In the genomic region with DNA sequence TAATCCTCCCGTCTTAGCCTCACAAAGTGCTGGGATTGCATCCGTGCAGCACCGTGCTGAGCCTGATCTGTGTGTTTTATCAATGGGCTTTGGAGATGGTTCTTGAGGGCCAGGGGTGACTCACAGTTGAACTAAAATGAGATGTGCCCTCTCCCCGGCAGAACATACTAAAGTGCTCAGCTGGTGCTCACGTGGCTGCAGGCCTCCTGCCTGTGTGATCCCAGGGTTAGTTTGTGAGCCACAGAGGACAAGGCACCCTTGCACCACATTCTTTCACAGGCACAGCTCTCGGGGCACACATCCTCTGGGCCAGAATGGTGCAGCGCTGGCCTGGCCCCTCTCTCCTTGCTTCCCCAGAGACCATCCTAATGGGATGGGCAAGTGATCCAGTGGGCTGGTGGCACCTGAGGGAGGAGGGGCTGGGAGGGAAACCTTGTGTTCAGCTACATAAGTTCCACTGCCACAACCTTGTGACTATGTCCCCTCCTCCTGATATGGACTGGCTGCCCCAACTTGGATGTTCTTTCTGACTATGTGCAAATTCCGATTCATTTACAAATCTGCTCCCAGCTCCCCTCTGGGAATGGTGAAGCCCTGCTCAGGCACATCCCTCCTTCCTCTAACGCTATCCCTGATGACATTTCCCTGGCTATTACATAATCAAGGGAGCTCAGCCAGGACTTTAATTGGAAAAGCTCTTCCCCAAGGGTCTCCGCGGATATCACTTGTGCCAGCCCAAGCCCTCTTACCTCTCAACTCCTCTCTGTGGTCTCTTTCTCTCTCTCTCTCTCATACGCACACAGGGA, we compare ENCODE assay signal across 14 cellular contexts.
DNase-seq lines count a peak whose midpoint lies in the region; ATAC-seq and TF ChIP-seq lines count a peak whose summit lies in the region.
"Had no signal": no experiment of that assay in that cellular context is flagged by ENCODE, and none has a peak within 500 bp of the region (broad histone marks: within the 10 kb centered on the region; RNA-seq: fewer than 3 reads in every experiment).

No MANE protein-coding gene starts in this region.

- H3K4me1 Mint-ChIP-seq in T-helper 2 cell treated with Interferon-gamma antibody and Interleukin-4, amounts not matched to agents 5 μg/mL and 100 μg/mL, for 36 hours (ENCODE audit: low read depth) = peaks cover 95% of the 10 kb centered on the region

- no peak for DNase-seq in T-helper 2 cell treated with Interferon-gamma antibody and Interleukin-4, amounts not matched to agents 5 μg/mL and 100 μg/mL, for 36 hours (ENCODE audit: low spot score)
- DNase-seq in T-helper 2 cell (no peak), RWPE1 (ENCODE audit: low spot score) (no peak), fibroblast of mammary gland (ENCODE audit: low read depth) (peak; percentile 90), sciatic nerve (ENCODE audit: low spot score) (no peak), COR-L47 (lab: John Stamatoyannopoulos, UW) (no peak), GM10248 (ENCODE audit: extremely low spot score) (no peak)
- DNase-seq: ACHN; activated naive CD4-positive, alpha-beta T cell treated with anti-CD3 and anti-CD28 coated beads, Interleukin-2, amount 50 U/mL, for 16 hours; MM.1S; NCI-H526 treated with DMSO at 0.1 percent for 48 hours; right lobe of liver had no signal

- no peaks in the 10 kb centered on the region for H3K27me3 Mint-ChIP-seq in T-helper 2 cell treated with Interferon-gamma antibody and Interleukin-4, amounts not matched to agents 5 μg/mL and 100 μg/mL, for 36 hours (ENCODE audit: low read depth)

- POLR2A ChIA-PET in RWPE1 (lab: Yijun Ruan, JAX; ENCODE audit: low non-redundant PET) = no interaction called here
- POLR2A ChIA-PET in GM10248 (lab: Yijun Ruan, JAX) = no interaction called here

- ATAC-seq in sciatic nerve (peak; percentile 68), HG02981 (IDR thresholded peaks at IDR 0.05; ENCODE audit: unreplicated experiment) (no peak)
- ATAC-seq: right lobe of liver had no signal

- no peak for TF ChIP-seq CTCF in RWPE1 (conservative IDR thresholded peaks at IDR 0.05; ENCODE audit: low read depth)
- no peak for TF ChIP-seq CTCF in fibroblast of mammary gland (conservative IDR thresholded peaks at IDR 0.05; ENCODE audit: control insufficient read depth, insufficient read depth, low read depth, low read length)
- TF ChIP-seq CTCF in GM10248 (IDR thresholded peaks at IDR 0.05; ENCODE audit: control extremely low read depth, extremely low read depth, low read depth, missing control alignments) = no peak

- no peaks in the 10 kb centered on the region for H3K9me3 Mint-ChIP-seq in T-helper 2 cell treated with Interferon-gamma antibody and Interleukin-4, amounts not matched to agents 5 μg/mL and 100 μg/mL, for 36 hours

- H3K4me3 ChIP-seq in fibroblast of mammary gland (ENCODE audit: control insufficient read depth, low read depth, low read length) = no peak overlapping the region
- H3K4me3 ChIP-seq: right lobe of liver, tibial artery had no signal

- peak overlapping the region; percentile 37; the same call in 1 of the 2 replicates for H3K27ac ChIP-seq in RWPE1
- H3K27ac ChIP-seq: right lobe of liver, tibial artery had no signal

- intact Hi-C loops in sciatic nerve (cut with DNase I) = no loop called here

- CTCF ChIA-PET in RWPE1 (lab: Yijun Ruan, JAX) = interaction anchor here (0.8 to 1.0 kb wide), 2 partner anchors 121 to 215 kb away, joined by 5 read pairs; no protein-coding TSS in a partner anchor
- CTCF ChIA-PET in GM10248 (lab: Yijun Ruan, JAX) = interaction anchor here (0.7 to 5.1 kb wide), 7 partner anchors 10 to 46 kb away, joined by 3 to 18 read pairs (median 3); no protein-coding TSS in a partner anchor

- peak overlapping the region; percentile 76 for H3K27ac Mint-ChIP-seq in T-helper 2 cell treated with Interferon-gamma antibody and Interleukin-4, amounts not matched to agents 5 μg/mL and 100 μg/mL, for 36 hours

- no peak overlapping the region for H3K4me3 Mint-ChIP-seq in T-helper 2 cell treated with Interferon-gamma antibody and Interleukin-4, amounts not matched to agents 5 μg/mL and 100 μg/mL, for 36 hours

- H3K36me3 Mint-ChIP-seq in T-helper 2 cell treated with Interferon-gamma antibody and Interleukin-4, amounts not matched to agents 5 μg/mL and 100 μg/mL, for 36 hours (ENCODE audit: low read depth) = peaks cover 2% of the 10 kb centered on the region
